In the genomic region with DNA sequence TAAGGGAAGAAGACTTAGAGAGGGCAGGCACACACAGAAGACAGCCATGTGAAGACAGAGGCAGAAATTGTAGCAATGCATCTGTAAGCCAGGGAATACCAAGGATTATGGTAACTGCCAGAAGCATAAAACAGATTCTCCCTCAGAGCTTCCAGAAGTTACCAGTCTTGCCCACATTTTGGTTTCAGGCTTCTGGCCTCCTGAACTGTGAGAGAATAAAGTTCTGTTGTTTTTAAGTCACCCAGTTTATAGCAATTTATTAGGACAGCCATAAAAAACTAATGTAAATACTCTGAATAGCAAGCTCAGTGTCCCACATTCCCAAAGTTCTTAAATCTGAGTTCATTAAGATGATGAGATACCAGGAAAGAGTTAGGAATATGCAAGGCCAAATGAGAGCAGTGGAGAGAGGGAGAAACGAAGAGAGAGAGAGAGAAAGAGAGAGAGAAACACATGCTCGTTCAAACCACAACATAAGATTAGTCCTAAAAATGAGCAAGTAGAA, we compare ENCODE assay signal across 1 cellular context.
TF ChIP-seq lines count a peak whose summit lies in the region.

No MANE protein-coding gene starts in this region.

TF ChIP-seq in SK-N-SH treated with all-trans-retinoic acid at 6 μM for 48 hours, 23 proteins besides CTCF, POLR2A, EP300 and RAD21 (continued from another document):
- TF ChIP-seq POU6F1 (CRISPR knock-in tag; IDR thresholded peaks at IDR 0.05; ENCODE audit: borderline replicate concordance, low read depth) (no peak), TOX (CRISPR knock-in tag; IDR thresholded peaks at IDR 0.05; ENCODE audit: borderline replicate concordance) (no peak), ZFP3 (CRISPR knock-in tag; IDR thresholded peaks at IDR 0.05) (no peak), ZFP30 (CRISPR knock-in tag; IDR thresholded peaks at IDR 0.05) (no peak), ESRRG (CRISPR knock-in tag; IDR thresholded peaks at IDR 0.05) (no peak), OSR1 (CRISPR knock-in tag; IDR thresholded peaks at IDR 0.05) (no peak), TCF4 (CRISPR knock-in tag; IDR thresholded peaks at IDR 0.05; ENCODE audit: borderline replicate concordance) (no peak), RARB (CRISPR knock-in tag; IDR thresholded peaks at IDR 0.05) (no peak)
- TF ChIP-seq, protein P1, sequence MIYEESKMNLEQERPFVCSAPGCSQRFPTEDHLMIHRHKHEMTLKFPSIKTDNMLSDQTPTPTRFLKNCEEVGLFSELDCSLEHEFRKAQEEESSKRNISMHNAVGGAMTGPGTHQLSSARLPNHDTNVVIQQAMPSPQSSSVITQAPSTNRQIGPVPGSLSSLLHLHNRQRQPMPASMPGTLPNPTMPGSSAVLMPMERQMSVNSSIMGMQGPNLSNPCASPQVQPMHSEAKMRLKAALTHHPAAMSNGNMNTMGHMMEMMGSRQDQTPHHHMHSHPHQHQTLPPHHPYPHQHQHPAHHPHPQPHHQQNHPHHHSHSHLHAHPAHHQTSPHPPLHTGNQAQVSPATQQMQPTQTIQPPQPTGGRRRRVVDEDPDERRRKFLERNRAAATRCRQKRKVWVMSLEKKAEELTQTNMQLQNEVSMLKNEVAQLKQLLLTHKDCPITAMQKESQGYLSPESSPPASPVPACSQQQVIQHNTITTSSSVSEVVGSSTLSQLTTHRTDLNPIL (CRISPR knock-in tag; IDR thresholded peaks at IDR 0.05; ENCODE audit: low read depth), result no peak
